Comparison of ENCODE assay signal across 25 cellular contexts in genomic region chr11:8381871-8382396, GRCh38.
DNase-seq lines count a peak whose midpoint lies in the region; ATAC-seq and TF ChIP-seq lines count a peak whose summit lies in the region.
"Had no signal": no experiment of that assay in that cellular context is flagged by ENCODE, and none has a peak within 500 bp of the region (broad histone marks: within the 10 kb centered on the region; RNA-seq: fewer than 3 reads in every experiment).

No MANE protein-coding gene starts in this region.

- no peak overlapping the region for H3K4me3 Mint-ChIP-seq in neural crest cell
- H3K4me3 Mint-ChIP-seq in stimulated activated naive B cell treated with anti-CD40 and anti-IgM and Interleukin-4, amounts not matched to agents 10 μg/mL and 1 μg/mL and 100 μg/mL, for 72 hours, result no peak overlapping the region
- no peak overlapping the region for H3K4me3 Mint-ChIP-seq in CD8-positive, alpha-beta memory T cell

- peaks cover 5% of the 10 kb centered on the region for H3K36me3 Mint-ChIP-seq in neural crest cell (ENCODE audit: low read depth)
- H3K36me3 Mint-ChIP-seq in stimulated activated naive B cell treated with anti-CD40 and anti-IgM and Interleukin-4, amounts not matched to agents 10 μg/mL and 1 μg/mL and 100 μg/mL, for 72 hours, result peaks cover 0 to 5% of the 10 kb centered on the region in 2 donors
- H3K36me3 Mint-ChIP-seq in CD8-positive, alpha-beta memory T cell, result no peaks in the 10 kb centered on the region
- H3K36me3 Mint-ChIP-seq: CD4-positive, alpha-beta memory T cell had no signal

- peak overlapping the region; percentile 68 for H3K27ac Mint-ChIP-seq in neural crest cell (ENCODE audit: unreplicated experiment)
- no peak overlapping the region for H3K27ac Mint-ChIP-seq in stimulated activated naive B cell treated with anti-CD40 and anti-IgM and Interleukin-4, amounts not matched to agents 10 μg/mL and 1 μg/mL and 100 μg/mL, for 72 hours
- H3K27ac Mint-ChIP-seq in CD8-positive, alpha-beta memory T cell, result no peak overlapping the region
- H3K27ac Mint-ChIP-seq: CD4-positive, alpha-beta memory T cell had no signal

- POLR2A ChIA-PET in HEK293T (lab: Yijun Ruan, JAX), result no interaction called here
- POLR2A ChIA-PET in CD8-positive, alpha-beta memory T cell (lab: Charles Lee), result no interaction called here

- TF ChIP-seq CTCF in coronary artery (IDR thresholded peaks at IDR 0.05) (no peak), esophagus muscularis mucosa (IDR thresholded peaks at IDR 0.05) (no peak), neural crest cell (conservative IDR thresholded peaks at IDR 0.05) (no peak), upper lobe of right lung (IDR thresholded peaks at IDR 0.05) (no peak)

- no peaks in the 10 kb centered on the region for H3K4me1 ChIP-seq in esophagus muscularis mucosa
- H3K4me1 ChIP-seq in upper lobe of right lung, result no peaks in the 10 kb centered on the region
- no peaks in the 10 kb centered on the region for H3K4me1 ChIP-seq in CD8-positive, alpha-beta memory T cell (ENCODE audit: insufficient read depth, low read length)

- H3K27me3 Mint-ChIP-seq in neural crest cell (ENCODE audit: low read depth), result no peaks in the 10 kb centered on the region
- no peaks in the 10 kb centered on the region for H3K27me3 Mint-ChIP-seq in stimulated activated naive B cell treated with anti-CD40 and anti-IgM and Interleukin-4, amounts not matched to agents 10 μg/mL and 1 μg/mL and 100 μg/mL, for 72 hours
- H3K27me3 Mint-ChIP-seq in CD8-positive, alpha-beta memory T cell, result peaks cover under 1 to 5% of the 10 kb centered on the region in 2 donors

- H3K4me3 ChIP-seq in coronary artery (no peak overlapping the region), esophagus muscularis mucosa (no peak overlapping the region), upper lobe of right lung (no peak overlapping the region)
- H3K4me3 ChIP-seq in CD8-positive, alpha-beta memory T cell (ENCODE audit: low read length), result no peak overlapping the region
- H3K4me3 ChIP-seq: K562 had no signal

- H3K9me3 Mint-ChIP-seq in neural crest cell, result peaks cover 8% of the 10 kb centered on the region
- H3K9me3 Mint-ChIP-seq in stimulated activated naive B cell treated with anti-CD40 and anti-IgM and Interleukin-4, amounts not matched to agents 10 μg/mL and 1 μg/mL and 100 μg/mL, for 72 hours, result peaks cover 4 to 6% of the 10 kb centered on the region in 2 donors
- H3K9me3 Mint-ChIP-seq in CD8-positive, alpha-beta memory T cell, result no peaks in the 10 kb centered on the region

- H3K36me3 ChIP-seq in esophagus muscularis mucosa (no peaks in the 10 kb centered on the region), upper lobe of right lung (no peaks in the 10 kb centered on the region)
- no peaks in the 10 kb centered on the region for H3K36me3 ChIP-seq in CD8-positive, alpha-beta memory T cell (ENCODE audit: insufficient read depth, low read length)

- no peak for TF ChIP-seq POLR2A in esophagus muscularis mucosa (IDR thresholded peaks at IDR 0.05; ENCODE audit: low read depth)

- intact Hi-C loops in esophagus muscularis mucosa (cut with DNase I) (no loop called here), upper lobe of right lung (cut with DNase I) (no loop called here)

- no peak for TF ChIP-seq EP300 in esophagus muscularis mucosa (IDR thresholded peaks at IDR 0.05)

- H3K27ac ChIP-seq in coronary artery (no peak overlapping the region), esophagus muscularis mucosa (replicated peaks in 1 of 4) (no peak overlapping the region), upper lobe of right lung (no peak overlapping the region)
- no peak overlapping the region for H3K27ac ChIP-seq in CD8-positive, alpha-beta memory T cell (ENCODE audit: low read depth, low read length)

- H3K9me3 ChIP-seq in esophagus muscularis mucosa (no peaks in the 10 kb centered on the region), upper lobe of right lung (no peaks in the 10 kb centered on the region)
- no peaks in the 10 kb centered on the region for H3K9me3 ChIP-seq in CD8-positive, alpha-beta memory T cell (ENCODE audit: low read length)
- H3K9me3 ChIP-seq: Caco-2 had no signal

- WGBS in esophagus muscularis mucosa, result 88% methylated on average over 13 of the region's 13 CpGs

- ATAC-seq in upper lobe of right lung (no peak), GM18520 (IDR thresholded peaks at IDR 0.05; ENCODE audit: unreplicated experiment) (no peak)
- no peak for ATAC-seq in stimulated activated naive B cell treated with anti-CD40 and anti-IgM and Interleukin-4, amounts not matched to agents 10 μg/mL and 1 μg/mL and 100 μg/mL, for 72 hours (replicated peaks)
- ATAC-seq: HCT116, HepG2 had no signal

- CTCF ChIA-PET in HEK293T (lab: Yijun Ruan, JAX), result interaction anchor here (1.3 kb wide), 1 partner anchor 185 kb away, joined by 3 read pairs; no protein-coding TSS in a partner anchor
- CTCF ChIA-PET in CD8-positive, alpha-beta memory T cell (lab: Charles Lee), result interaction anchor here (0.9 kb wide), 1 partner anchor 12 kb away, joined by 3 read pairs; no protein-coding TSS in a partner anchor

- peaks cover 17% of the 10 kb centered on the region for H3K4me1 Mint-ChIP-seq in neural crest cell
- peaks cover 7 to 18% of the 10 kb centered on the region in 2 donors for H3K4me1 Mint-ChIP-seq in stimulated activated naive B cell treated with anti-CD40 and anti-IgM and Interleukin-4, amounts not matched to agents 10 μg/mL and 1 μg/mL and 100 μg/mL, for 72 hours
- peaks cover 0 to 3% (median 0%) of the 10 kb centered on the region in 3 donors for H3K4me1 Mint-ChIP-seq in CD8-positive, alpha-beta memory T cell

- H3K27me3 ChIP-seq in esophagus muscularis mucosa, result no peaks in the 10 kb centered on the region
- H3K27me3 ChIP-seq in upper lobe of right lung, result no peaks in the 10 kb centered on the region
- H3K27me3 ChIP-seq in CD8-positive, alpha-beta memory T cell (ENCODE audit: insufficient read depth, low read length, poor library complexity, severe bottlenecking), result peaks cover 3% of the 10 kb centered on the region

- DNase-seq in coronary artery (ENCODE audit: low spot score) (peak; percentile 53), esophagus muscularis mucosa (ENCODE audit: extremely low spot score) (peak; percentile 74), neural crest cell (ENCODE audit: low read depth, low spot score) (no peak), upper lobe of right lung (peak; percentile 60), HEK293T (ENCODE audit: extremely low spot score) (no peak)
- DNase-seq in stimulated activated naive B cell treated with anti-CD40 and anti-IgM and Interleukin-4, amounts not matched to agents 10 μg/mL and 1 μg/mL and 100 μg/mL, for 72 hours, result no peak
- no peak for DNase-seq in CD8-positive, alpha-beta memory T cell
- DNase-seq: C1 segment of cervical spinal cord; Caco-2; CD4-positive, alpha-beta memory T cell; GOT3; Kasumi-1; NCI-H1092 treated with DMSO at 0.1 percent for 48 hours; NCI-H1436; NCI-H187; NCI-H2081 treated with DMSO at 0.1 percent for 48 hours; NCI-H446 treated with DMSO at 0.1 percent for 48 hours; NCI-H526; NCI-H82; Right ventricle myocardium superior; RPMI8226 had no signal

TF ChIP-seq in HEK293T, 16 proteins besides CTCF, POLR2A, EP300 and RAD21:
- TF ChIP-seq PKNOX1 (IDR thresholded peaks at IDR 0.05), result no peak
- no peak for TF ChIP-seq ARNT (IDR thresholded peaks at IDR 0.05)
- TF ChIP-seq TARDBP (IDR thresholded peaks at IDR 0.05), result no peak
- TF ChIP-seq SUZ12 (IDR thresholded peaks at IDR 0.05), result no peak
- TF ChIP-seq ZNF384 (IDR thresholded peaks at IDR 0.05), result no peak
- TF ChIP-seq L3MBTL2 (conservative IDR thresholded peaks at IDR 0.05), result no peak
- TF ChIP-seq NFRKB (IDR thresholded peaks at IDR 0.05), result no peak
- no peak for TF ChIP-seq BHLHE40 (IDR thresholded peaks at IDR 0.05; ENCODE audit: borderline replicate concordance)
- no peak for TF ChIP-seq HDGF (IDR thresholded peaks at IDR 0.05; ENCODE audit: borderline replicate concordance)
- TF ChIP-seq CTBP1 (IDR thresholded peaks at IDR 0.05; ENCODE audit: borderline replicate concordance), result no peak
- no peak for TF ChIP-seq FOXM1 (IDR thresholded peaks at IDR 0.05; ENCODE audit: borderline replicate concordance)

Comparison
In these comparisons a context has a peak if more than half of its experiments do, and no peak if none do; other contexts are left out.
1. DNase-seq: peak in coronary artery (single experiment), esophagus muscularis mucosa (single experiment) and upper lobe of right lung (single experiment); none in neural crest cell (single experiment), stimulated activated naive B cell treated with anti-CD40 and anti-IgM and Interleukin-4, amounts not matched to agents 10 μg/mL and 1 μg/mL and 100 μg/mL, for 72 hours (single experiment), HEK293T (single experiment) and CD8-positive, alpha-beta memory T cell (0 of 5).